ENCODE assay signal across 28 cellular contexts in genomic region chr4:121655320-121656268, GRCh38. TPM values are rescaled to one million over a fixed set of nuclear protein-coding genes. Genes with fewer than 3 reads are reported as not detected.
DNase-seq lines count a peak whose midpoint lies in the region; ATAC-seq and TF ChIP-seq lines count a peak whose summit lies in the region.
"Had no signal": no experiment of that assay in that cellular context is flagged by ENCODE, and none has a peak within 500 bp of the region (broad histone marks: within the 10 kb centered on the region; RNA-seq: fewer than 3 reads in every experiment).

No MANE protein-coding gene starts in this region.

- ATAC-seq in HCT116 = peak; percentile 50
- ATAC-seq: activated naive CD8-positive, alpha-beta T cell treated with anti-CD3 and anti-CD28 coated beads, Interleukin-2, amount 50 U/mL, for 24 hours; gastrocnemius medialis; natural killer cell treated with Interleukin-12 subunit alpha and Interleukin-12 subunit beta and Interleukin-15 and Interleukin-18, amount 100 ng/mL, for 72 hours; T-cell had no signal

- no peak overlapping the region for H3K4me2 ChIP-seq in HCT116 (ENCODE audit: low read length)
- H3K4me2 ChIP-seq in osteoblast (ENCODE audit: insufficient read depth, low read length) = peak overlapping the region; percentile 65
- H3K4me2 ChIP-seq in Karpas-422 (ENCODE audit: low read depth, low read length, poor library complexity, severe bottlenecking) = no peak overlapping the region
- H3K4me2 ChIP-seq: hepatocyte had no signal

- no peaks in the 10 kb centered on the region for H4K20me1 ChIP-seq in HCT116 (ENCODE audit: insufficient read depth)
- H4K20me1 ChIP-seq in osteoblast (ENCODE audit: insufficient read depth, low read length) = no peaks in the 10 kb centered on the region
- H4K20me1 ChIP-seq in Karpas-422 (ENCODE audit: insufficient read depth, low read depth, low read length) = no peaks in the 10 kb centered on the region

- H3K36me3 ChIP-seq in HCT116 (ENCODE audit: control insufficient read depth in 1 of 2, insufficient read depth in 2 of 2, low read length in 2 of 2) = no peaks in the 10 kb centered on the region
- no peaks in the 10 kb centered on the region for H3K36me3 ChIP-seq in osteoblast (ENCODE audit: insufficient read depth, low read length)
- H3K36me3 ChIP-seq in Karpas-422 (ENCODE audit: insufficient read depth, low read length) = no peaks in the 10 kb centered on the region
- H3K36me3 ChIP-seq: gastrocnemius medialis, ovary, SJCRH30, suprapubic skin had no signal

- intact Hi-C loops in HCT116 (cut with micrococcal nuclease) = loop anchor here (1.0 to 10.0 kb wide), 6 partner anchors 193 to 1585 kb away; no protein-coding TSS in a partner anchor
- intact Hi-C loops in activated T-helper 1 cell treated with anti-CD3 and anti-CD28 coated beads, Interleukin-12 subunit alpha, Interleukin-12 subunit beta, Interleukin-2, Interleukin-4 antibody, amounts not matched to agents 30 ng/mL and 10 ng/mL and 1 ng/mL, durations not matched to agents 14 hours and 24 hours and 36 hours (cut with micrococcal nuclease) = loop anchor here (1.0 kb wide), 3 partner anchors 171 to 284 kb away; no protein-coding TSS in a partner anchor

- H3K9ac ChIP-seq in HCT116 (ENCODE audit: low read length) (no peak overlapping the region), Karpas-422 (ENCODE audit: low read length) (no peak overlapping the region)

- H3K27me3 Mint-ChIP-seq in activated T-helper 1 cell treated with anti-CD3 and anti-CD28 coated beads, Interleukin-12 subunit alpha, Interleukin-12 subunit beta, Interleukin-2, Interleukin-4 antibody, amounts not matched to agents 30 ng/mL and 10 ng/mL and 1 ng/mL, durations not matched to agents 14 hours and 24 hours and 36 hours (ENCODE audit: insufficient read depth) = peaks cover 13% of the 10 kb centered on the region

- H3K4me1 ChIP-seq in HCT116 (ENCODE audit: control insufficient read depth in 1 of 2, insufficient read depth in 2 of 2, low read length in 2 of 2) (no peaks in the 10 kb centered on the region), osteoblast (ENCODE audit: insufficient read depth, low read length) (peaks cover 13% of the 10 kb centered on the region), Karpas-422 (ENCODE audit: low read length) (peaks cover 9% of the 10 kb centered on the region)
- H3K4me1 ChIP-seq: Caco-2, gastrocnemius medialis, SJCRH30, suprapubic skin had no signal

- H2AFZ ChIP-seq in HCT116 (ENCODE audit: low read depth, low read length, poor library complexity, severe bottlenecking) = no peak overlapping the region
- H2AFZ ChIP-seq in osteoblast (ENCODE audit: low read length) = no peak overlapping the region
- H2AFZ ChIP-seq in Karpas-422 (ENCODE audit: low read length) = no peak overlapping the region
- H2AFZ ChIP-seq: hepatocyte had no signal

- no TSS peak for BruUV-seq in HCT116 (replicated peaks; lab: Mats Ljungman, UMichigan)

- no peaks in the 10 kb centered on the region for H3K4me1 Mint-ChIP-seq in activated T-helper 1 cell treated with anti-CD3 and anti-CD28 coated beads, Interleukin-12 subunit alpha, Interleukin-12 subunit beta, Interleukin-2, Interleukin-4 antibody, amounts not matched to agents 30 ng/mL and 10 ng/mL and 1 ng/mL, durations not matched to agents 14 hours and 24 hours and 36 hours (ENCODE audit: low read depth)
- H3K4me1 Mint-ChIP-seq: activated naive CD8-positive, alpha-beta T cell treated with anti-CD3 and anti-CD28 coated beads, Interleukin-2, amount 50 U/mL, for 24 hours; H9 had no signal

- no peaks in the 10 kb centered on the region for H3K9me3 ChIP-seq in HCT116 (ENCODE audit: control insufficient read depth in 1 of 2, insufficient read depth in 1 of 2, low read depth in 1 of 2, low read length in 2 of 2)
- no peaks in the 10 kb centered on the region for H3K9me3 ChIP-seq in osteoblast (ENCODE audit: low read depth, low read length)
- H3K9me3 ChIP-seq in Karpas-422 (ENCODE audit: low read length) = no peaks in the 10 kb centered on the region
- H3K9me3 ChIP-seq: Caco-2, gastrocnemius medialis, mucosa of descending colon, ovary, SJCRH30, suprapubic skin had no signal

- RAD21 ChIA-PET in HCT116 (lab: Charles Lee; ENCODE audit: low non-redundant PET in 1 of 2, low total read pairs in 2 of 2, uncharacterized antibody in 2 of 2, unreplicated experiment in 2 of 2) = interaction anchor here (0.7 to 1.5 kb wide), 4 partner anchors 21 to 378 kb away, joined by 3 to 4 read pairs (median 4); no protein-coding TSS in a partner anchor

- H3K79me2 ChIP-seq in HCT116 (ENCODE audit: insufficient read depth, low read length) = no peaks in the 10 kb centered on the region
- no peaks in the 10 kb centered on the region for H3K79me2 ChIP-seq in osteoblast (ENCODE audit: insufficient read depth, low read length)
- no peaks in the 10 kb centered on the region for H3K79me2 ChIP-seq in Karpas-422 (ENCODE audit: low read length)
- H3K79me2 ChIP-seq: hepatocyte had no signal

- DNase-seq in NCI-H82 (lab: John Stamatoyannopoulos, UW) = peak; percentile 40
- no peak for DNase-seq in NCI-H82 treated with DMSO at 0.1 percent for 48 hours (lab: John Stamatoyannopoulos, UW; ENCODE audit: unreplicated experiment)
- no peak for DNase-seq in HCT116 (ENCODE audit: low read depth, low spot score)
- DNase-seq in astrocyte of the hippocampus (ENCODE audit: low read depth, low spot score) = peak; percentile 31
- DNase-seq in osteoblast (ENCODE audit: insufficient read length, low spot score, missing footprints) = peak; percentile 11
- DNase-seq in activated T-helper 1 cell treated with anti-CD3 and anti-CD28 coated beads, Interleukin-12 subunit alpha, Interleukin-12 subunit beta, Interleukin-2, Interleukin-4 antibody, amounts not matched to agents 30 ng/mL and 10 ng/mL and 1 ng/mL, durations not matched to agents 14 hours and 24 hours and 36 hours (ENCODE audit: low spot score) = no peak
- DNase-seq in occipital lobe (lab: John Stamatoyannopoulos, UW) = no peak
- no peak for DNase-seq in Karpas-422
- DNase-seq: activated CD4-positive, CD25-positive, alpha-beta regulatory T cell; activated naive CD4-positive, alpha-beta T cell; activated naive CD8-positive, alpha-beta T cell treated with anti-CD3 and anti-CD28 coated beads, Interleukin-2, amount 50 U/mL, for 24 hours; gastrocnemius medialis; NCI-H1436; NCI-H2227 treated with DMSO at 0.1 percent for 48 hours; stimulated activated naive B cell treated with anti-CD40 and anti-IgM and Interleukin-4, amounts not matched to agents 10 μg/mL and 1 μg/mL and 100 μg/mL, for 72 hours had no signal

- H3K36me3 Mint-ChIP-seq in activated T-helper 1 cell treated with anti-CD3 and anti-CD28 coated beads, Interleukin-12 subunit alpha, Interleukin-12 subunit beta, Interleukin-2, Interleukin-4 antibody, amounts not matched to agents 30 ng/mL and 10 ng/mL and 1 ng/mL, durations not matched to agents 14 hours and 24 hours and 36 hours (ENCODE audit: low read depth) = no peaks in the 10 kb centered on the region
- H3K36me3 Mint-ChIP-seq: natural killer cell treated with Interleukin-12 subunit alpha and Interleukin-12 subunit beta and Interleukin-15 and Interleukin-18, amount 100 ng/mL, for 72 hours had no signal

- POLR2A ChIA-PET in HCT116 (lab: Charles Lee) = no interaction called here

- CTCF ChIA-PET in HCT116 (lab: Charles Lee) = interaction anchor here (1.4 to 1.9 kb wide), 2 partner anchors 193 to 285 kb away, joined by 8 to 14 read pairs; no protein-coding TSS in a partner anchor

- no peak overlapping the region for H3K27ac Mint-ChIP-seq in activated T-helper 1 cell treated with anti-CD3 and anti-CD28 coated beads, Interleukin-12 subunit alpha, Interleukin-12 subunit beta, Interleukin-2, Interleukin-4 antibody, amounts not matched to agents 30 ng/mL and 10 ng/mL and 1 ng/mL, durations not matched to agents 14 hours and 24 hours and 36 hours
- H3K27ac Mint-ChIP-seq: activated naive CD8-positive, alpha-beta T cell treated with anti-CD3 and anti-CD28 coated beads, Interleukin-2, amount 50 U/mL, for 24 hours; H9; natural killer cell treated with Interleukin-12 subunit alpha and Interleukin-12 subunit beta and Interleukin-15 and Interleukin-18, amount 100 ng/mL, for 72 hours; stimulated activated naive B cell treated with anti-CD40 and anti-IgM and Interleukin-4, amounts not matched to agents 10 μg/mL and 1 μg/mL and 100 μg/mL, for 72 hours; T-cell had no signal

- no peaks in the 10 kb centered on the region for H3K9me2 ChIP-seq in HCT116 (ENCODE audit: insufficient read depth)
- no peaks in the 10 kb centered on the region for H3K9me2 ChIP-seq in Karpas-422 (replicated peaks; ENCODE audit: insufficient read depth, low read length)

- H3K4me3 ChIP-seq in HCT116 (replicated peaks in 1 of 2; ENCODE audit: low read depth in 1 of 2, low read length in 2 of 2) = no peak overlapping the region
- H3K4me3 ChIP-seq in osteoblast (ENCODE audit: insufficient read depth, low read length) = no peak overlapping the region
- H3K4me3 ChIP-seq in Karpas-422 (ENCODE audit: low read length) = no peak overlapping the region
- H3K4me3 ChIP-seq: gastrocnemius medialis, hepatocyte, lung, mucosa of descending colon, ovary, SJCRH30, skin epidermis, suprapubic skin had no signal

- TF ChIP-seq CTCF in HCT116 (IDR thresholded peaks at IDR 0.05 in 2 of 3, conservative IDR thresholded peaks at IDR 0.05 in 1 of 3; ENCODE audit: borderline replicate concordance in 1 of 3, insufficient read depth in 1 of 3, low read depth in 2 of 3, low read length in 2 of 3) (no peak), osteoblast (IDR thresholded peaks at IDR 0.05; ENCODE audit: extremely low read depth, low read depth, low read length) (no peak)

- H3K9me3 Mint-ChIP-seq in activated T-helper 1 cell treated with anti-CD3 and anti-CD28 coated beads, Interleukin-12 subunit alpha, Interleukin-12 subunit beta, Interleukin-2, Interleukin-4 antibody, amounts not matched to agents 30 ng/mL and 10 ng/mL and 1 ng/mL, durations not matched to agents 14 hours and 24 hours and 36 hours = no peaks in the 10 kb centered on the region
- H3K9me3 Mint-ChIP-seq: activated naive CD8-positive, alpha-beta T cell treated with anti-CD3 and anti-CD28 coated beads, Interleukin-2, amount 50 U/mL, for 24 hours; activated T-cell treated with anti-CD3 and anti-CD28 coated beads, Interleukin-2, amount 50 U/mL, for 72 hours; H9; natural killer cell treated with Interleukin-12 subunit alpha and Interleukin-12 subunit beta and Interleukin-15 and Interleukin-18, amount 100 ng/mL, for 72 hours; T-cell had no signal

- H3K27ac ChIP-seq in HCT116 (ENCODE audit: low read depth, low read length) (no peak overlapping the region), osteoblast (ENCODE audit: low read depth, low read length) (peak overlapping the region; percentile 10), Karpas-422 (ENCODE audit: low read length) (no peak overlapping the region)
- H3K27ac ChIP-seq: 22Rv1, gastrocnemius medialis, hepatocyte, ovary, SJCRH30, skin epidermis, suprapubic skin had no signal

- H3K27me3 ChIP-seq in HCT116 (ENCODE audit: insufficient read depth, low read length) (no peaks in the 10 kb centered on the region), osteoblast (ENCODE audit: insufficient read depth, low read length) (no peaks in the 10 kb centered on the region), Karpas-422 (ENCODE audit: low read length) (no peaks in the 10 kb centered on the region)
- H3K27me3 ChIP-seq: gastrocnemius medialis, hepatocyte, ovary, SJCRH30, suprapubic skin had no signal

- no peak for TF ChIP-seq POLR2A in HCT116 (IDR thresholded peaks at IDR 0.05; ENCODE audit: borderline replicate concordance, extremely low read depth, insufficient read depth, insufficient read length)

- H3K4me3 Mint-ChIP-seq in activated T-helper 1 cell treated with anti-CD3 and anti-CD28 coated beads, Interleukin-12 subunit alpha, Interleukin-12 subunit beta, Interleukin-2, Interleukin-4 antibody, amounts not matched to agents 30 ng/mL and 10 ng/mL and 1 ng/mL, durations not matched to agents 14 hours and 24 hours and 36 hours = no peak overlapping the region
- H3K4me3 Mint-ChIP-seq: activated naive CD8-positive, alpha-beta T cell treated with anti-CD3 and anti-CD28 coated beads, Interleukin-2, amount 50 U/mL, for 24 hours; activated T-cell treated with anti-CD3 and anti-CD28 coated beads, Interleukin-2, amount 50 U/mL, for 72 hours; H9; natural killer cell treated with Interleukin-12 subunit alpha and Interleukin-12 subunit beta and Interleukin-15 and Interleukin-18, amount 100 ng/mL, for 72 hours; stimulated activated naive B cell treated with anti-CD40 and anti-IgM and Interleukin-4, amounts not matched to agents 10 μg/mL and 1 μg/mL and 100 μg/mL, for 72 hours; T-cell had no signal

- TF ChIP-seq RAD21 in HCT116 (IDR thresholded peaks at IDR 0.05; ENCODE audit: low read depth) = no peak

RNA-seq across cellular contexts. Expression of gene ANXA5, which starts 41.2 kb away (rescaled TPM):
- total RNA-seq in HCT116 (2021; ENCODE audit: unreplicated experiment) = 186 TPM
- 191 and 200 TPM in 2 replicates for polyA plus RNA-seq in HCT116 (2012)
- total RNA-seq in osteoblast = 1,038 and 1,166 TPM in 2 replicates
- 128 and 131 TPM in 2 replicates for total RNA-seq in activated T-helper 1 cell treated with anti-CD3 and anti-CD28 coated beads, Interleukin-12 subunit alpha, Interleukin-12 subunit beta, Interleukin-2, Interleukin-4 antibody, amounts not matched to agents 30 ng/mL and 10 ng/mL and 1 ng/mL, durations not matched to agents 14 hours and 24 hours and 36 hours
- total RNA-seq in occipital lobe = 41.0 TPM
- 67.2 and 89.5 TPM in 2 replicates for total RNA-seq in Karpas-422 (2014; rRNA removed; shearing (Covaris generic); ENCODE audit: low replicate concordance)

Comparison
In these comparisons a context has a peak if more than half of its experiments do, and no peak if none do; other contexts are left out.
1. DNase-seq: peak in NCI-H82 (single experiment), astrocyte of the hippocampus (single experiment) and osteoblast (single experiment); none in NCI-H82 treated with DMSO at 0.1 percent for 48 hours (single experiment), HCT116 (single experiment), activated T-helper 1 cell treated with anti-CD3 and anti-CD28 coated beads, Interleukin-12 subunit alpha, Interleukin-12 subunit beta, Interleukin-2, Interleukin-4 antibody, amounts not matched to agents 30 ng/mL and 10 ng/mL and 1 ng/mL, durations not matched to agents 14 hours and 24 hours and 36 hours (single experiment), occipital lobe (single experiment) and Karpas-422 (single experiment).